ENCODE assay signal across 8 cellular contexts in genomic region chr15:40310001-40310959, GRCh38. TPM values are rescaled to one million over a fixed set of nuclear protein-coding genes. Genes with fewer than 3 reads are reported as not detected.
DNase-seq lines count a peak whose midpoint lies in the region; ATAC-seq and TF ChIP-seq lines count a peak whose summit lies in the region.

No MANE protein-coding gene starts in this region.

- peaks cover 0 to 8% of the 10 kb centered on the region in 2 donors for H3K4me1 ChIP-seq in gastrocnemius medialis

- intact Hi-C loops in cardiac septum (cut with DNase I): loop anchor here (1.0 kb wide), 1 partner anchor 31 kb away; no protein-coding TSS in a partner anchor
- intact Hi-C loops in gastrocnemius medialis (cut with DNase I; ENCODE audit: low total_unique reads): loop anchor here (1.0 kb wide), 1 partner anchor 31 kb away; no protein-coding TSS in a partner anchor

- peak in 1 of 2 donors; percentile 47 for ATAC-seq in gastrocnemius medialis
- ATAC-seq in HG03520 (IDR thresholded peaks at IDR 0.05; ENCODE audit: unreplicated experiment): no peak

- no peaks in the 10 kb centered on the region for H3K36me3 ChIP-seq in gastrocnemius medialis

- no peak overlapping the region for H3K27ac ChIP-seq in 22Rv1
- H3K27ac ChIP-seq in gastrocnemius medialis: no peak overlapping the region

- no peaks in the 10 kb centered on the region for H3K27me3 ChIP-seq in gastrocnemius medialis

- peak; percentile 84 for TF ChIP-seq CTCF in 22Rv1 (IDR thresholded peaks at IDR 0.05)
- peak; percentile 87 for TF ChIP-seq CTCF in GM10266 (IDR thresholded peaks at IDR 0.05; ENCODE audit: control insufficient read depth, insufficient read depth, low read depth, missing control alignments)
- peak; percentile 11 to 65 (median 57) for TF ChIP-seq CTCF in gastrocnemius medialis (IDR thresholded peaks at IDR 0.05 in 4 of 5, conservative IDR thresholded peaks at IDR 0.05 in 1 of 5)

- H3K9me3 ChIP-seq in gastrocnemius medialis: no peaks in the 10 kb centered on the region

- no peak overlapping the region for H3K4me3 ChIP-seq in gastrocnemius medialis

- in situ Hi-C loops in gastrocnemius medialis (cut with MboI; ENCODE audit: low sequenced_read_pairs in 4 of 4): loop anchor here in 2 of 4 donors (10.0 kb wide), 1 partner anchor 115 kb away; no protein-coding TSS in a partner anchor

- no peak for TF ChIP-seq POLR2A in gastrocnemius medialis (IDR thresholded peaks at IDR 0.05)

- DNase-seq in GM10266 (ENCODE audit: extremely low spot score) (peak; percentile 62), cardiac septum (ENCODE audit: low spot score) (peak; percentile 89), gastrocnemius medialis (no peak), occipital lobe (lab: John Stamatoyannopoulos, UW) (no peak)
- peak; percentile 30 for DNase-seq in activated T-helper 9 cell treated with anti-CD3 and anti-CD28 coated beads, Interleukin-2, amount 50 U/mL, for 16 hours (ENCODE audit: low read depth)

TF ChIP-seq in PFSK-1, 5 proteins besides CTCF, POLR2A, EP300 and RAD21:
- TF ChIP-seq TAF1 (IDR thresholded peaks at IDR 0.05; ENCODE audit: borderline replicate concordance, insufficient read depth, low read length) (no peak), POLR2AphosphoS5 (IDR thresholded peaks at IDR 0.05; ENCODE audit: low read depth, low read length) (no peak), REST (IDR thresholded peaks at IDR 0.05; ENCODE audit: insufficient read depth in 1 of 2, low read depth in 2 of 2, low read length in 2 of 2) (no peak), FOXP2 (optimal IDR thresholded peaks at IDR 0.05; ENCODE audit: borderline replicate concordance, extremely low read depth, extremely low read length, insufficient read depth) (peak; percentile 32), SIN3A (IDR thresholded peaks at IDR 0.05; ENCODE audit: borderline replicate concordance, insufficient read depth, low read length) (no peak)
TF ChIP-seq in PFSK-1: peak in this region for 1.

RNA-seq across cellular contexts. Expression of gene PLCB2, which starts 2.5 kb away (rescaled TPM):
- polyA plus RNA-seq in PFSK-1 (2012; ENCODE audit: insufficient read length, low read depth): 6.8 TPM
- total RNA-seq in cardiac septum: 4.6 TPM
- 1 to 10 TPM in 2 of 4 donors, under 1 TPM in 1, not detected in 1; 0.72 to 2.0 (median 1.4) TPM for total RNA-seq in gastrocnemius medialis
- total RNA-seq in occipital lobe: 3.3 TPM

RNA-seq across cellular contexts. Expression of gene INAFM2, which starts 13.2 kb away (rescaled TPM):
- 15.9 TPM for polyA plus RNA-seq in PFSK-1 (2012; ENCODE audit: insufficient read length, low read depth)
- total RNA-seq in cardiac septum: 40.0 TPM
- total RNA-seq in gastrocnemius medialis: 10 to 100 TPM; 17.2 to 28.1 (median 17.7) TPM
- total RNA-seq in occipital lobe: 14.8 TPM

RNA-seq across cellular contexts. Expression of gene ANKRD63, which starts 27.4 kb away (rescaled TPM):
- polyA plus RNA-seq in PFSK-1 (2012; ENCODE audit: insufficient read length, low read depth): 0.49 TPM
- total RNA-seq in cardiac septum (not detected), gastrocnemius medialis (not detected), occipital lobe (not detected)

RNA-seq across cellular contexts. Expression of gene CCDC9B, which starts 30.5 kb away (rescaled TPM):
- 11.0 TPM for polyA plus RNA-seq in PFSK-1 (2012; ENCODE audit: insufficient read length, low read depth)
- total RNA-seq in cardiac septum (178 TPM), gastrocnemius medialis (10 to 100 TPM; 14.4 to 55.1 (median 20.5) TPM), occipital lobe (1.6 TPM)

RNA-seq across cellular contexts. Expression of gene PHGR1, which starts 40.6 kb away (rescaled TPM):
- not detected for polyA plus RNA-seq in PFSK-1 (2012; ENCODE audit: insufficient read length, low read depth)
- total RNA-seq in cardiac septum (not detected), gastrocnemius medialis (10 to 100 TPM in 1 of 4 donors, not detected in 3; 12.1 TPM), occipital lobe (not detected)

Comparison
In these comparisons a context has a peak if more than half of its experiments do, and no peak if none do; other contexts are left out.
1. DNase-seq: peak in GM10266 (single experiment), activated T-helper 9 cell treated with anti-CD3 and anti-CD28 coated beads, Interleukin-2, amount 50 U/mL, for 16 hours (single experiment) and cardiac septum (single experiment); none in gastrocnemius medialis (0 of 2) and occipital lobe (single experiment).
2. Peak in every context shown above with its lines, with median percentiles within 50 percentile points of each other: CTCF ChIP-seq.